Comparison of ENCODE assay signal across 22 cellular contexts in the genomic region with DNA sequence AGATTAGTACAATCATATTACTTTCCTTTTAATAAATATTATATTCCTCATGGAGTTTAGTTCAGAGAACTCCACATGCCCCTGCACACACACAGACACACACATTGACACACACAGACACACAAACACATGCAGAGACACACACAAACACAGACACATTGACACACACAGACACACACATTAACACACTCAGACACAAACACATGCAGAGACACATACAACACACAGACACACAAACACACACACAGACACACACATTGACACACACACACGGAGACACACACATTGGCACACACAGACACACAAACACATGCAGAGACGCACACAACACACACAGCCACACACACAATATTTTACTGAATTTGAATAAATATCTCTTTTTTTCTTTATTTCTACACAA.
"Had no signal": no experiment of that assay in that cellular context is flagged by ENCODE, and none has a peak within 500 bp of the region (broad histone marks: within the 10 kb centered on the region; RNA-seq: fewer than 3 reads in every experiment).

No MANE protein-coding gene starts in this region.

- DNase-seq: activated CD4-positive, alpha-beta T cell treated with anti-CD3 and anti-CD28 coated beads, Interleukin-2, amount 10 ng/mL, durations not matched to agents 7 days and 5 days; activated CD8-positive, alpha-beta memory T cell treated with anti-CD3 and anti-CD28 coated beads, Interleukin-2, amount 50 U/mL, for 4 hours; activated naive CD4-positive, alpha-beta T cell treated with anti-CD3 and anti-CD28 coated beads for 36 hours; activated T-cell treated with anti-CD3 and anti-CD28 coated beads, Interleukin-2, amount 50 U/mL, for 4 hours; central memory CD4-positive, alpha-beta T cell; dorsolateral prefrontal cortex; endodermal cell; foreskin fibroblast; glutamatergic neuron; kidney; left lung; midbrain; ovary; stimulated activated CD4-positive, alpha-beta T cell treated with anti-CD3 and anti-CD28 coated beads, Interleukin-4, amount 100 ng/mL, for 24 hours; T-helper 1 cell; T1000; testis had no signal

- H3K4me3 Mint-ChIP-seq: activated CD4-positive, alpha-beta T cell treated with anti-CD3 and anti-CD28 coated beads, Interleukin-2, amount 10 ng/mL, durations not matched to agents 7 days and 5 days; activated naive CD4-positive, alpha-beta T cell treated with anti-CD3 and anti-CD28 coated beads for 36 hours; activated T-cell treated with anti-CD3 and anti-CD28 coated beads, Interleukin-2, amount 50 U/mL, for 4 hours; brain; endodermal cell; stimulated activated effector memory CD8-positive, alpha-beta T cell treated with anti-CD3 and anti-CD28 coated beads, Interleukin-12 subunit alpha, Interleukin-12 subunit beta, amount 100 ng/mL, for 72 hours had no signal

- H3K36me3 ChIP-seq: left lung, ovary had no signal

- H3K9me3 Mint-ChIP-seq: activated CD4-positive, alpha-beta T cell treated with anti-CD3 and anti-CD28 coated beads, Interleukin-2, amount 10 ng/mL, durations not matched to agents 7 days and 5 days; activated naive CD4-positive, alpha-beta T cell treated with anti-CD3 and anti-CD28 coated beads for 36 hours; activated T-cell treated with anti-CD3 and anti-CD28 coated beads, Interleukin-2, amount 50 U/mL, for 4 hours; brain; endodermal cell; stimulated activated effector memory CD8-positive, alpha-beta T cell treated with anti-CD3 and anti-CD28 coated beads, Interleukin-12 subunit alpha, Interleukin-12 subunit beta, amount 100 ng/mL, for 72 hours had no signal

- H3K4me1 ChIP-seq: testis had no signal

- H3K4me2 ChIP-seq: smooth muscle cell had no signal

- H3K9me3 ChIP-seq: left lung, ovary, testis had no signal

- H3K27me3 Mint-ChIP-seq: activated CD4-positive, alpha-beta T cell treated with anti-CD3 and anti-CD28 coated beads, Interleukin-2, amount 10 ng/mL, durations not matched to agents 7 days and 5 days had no signal

- H3K36me3 Mint-ChIP-seq: brain; stimulated activated effector memory CD8-positive, alpha-beta T cell treated with anti-CD3 and anti-CD28 coated beads, Interleukin-12 subunit alpha, Interleukin-12 subunit beta, amount 100 ng/mL, for 72 hours had no signal

- H3K4me1 Mint-ChIP-seq: endodermal cell had no signal

- H3K27me3 ChIP-seq: dorsolateral prefrontal cortex, left lung, ovary, testis had no signal

- FAIRE-seq: colon, kidney had no signal

- H3K27ac Mint-ChIP-seq: activated CD4-positive, alpha-beta T cell treated with anti-CD3 and anti-CD28 coated beads, Interleukin-2, amount 10 ng/mL, durations not matched to agents 7 days and 5 days; activated naive CD4-positive, alpha-beta T cell treated with anti-CD3 and anti-CD28 coated beads for 36 hours; brain; endodermal cell; stimulated activated effector memory CD8-positive, alpha-beta T cell treated with anti-CD3 and anti-CD28 coated beads, Interleukin-12 subunit alpha, Interleukin-12 subunit beta, amount 100 ng/mL, for 72 hours had no signal

- H3K4me3 ChIP-seq: dorsolateral prefrontal cortex, left lung, ovary, smooth muscle cell, testis had no signal

- H3K27ac ChIP-seq: dorsolateral prefrontal cortex, epithelial cell of prostate, left lung, ovary, testis had no signal
